In the genomic region with DNA sequence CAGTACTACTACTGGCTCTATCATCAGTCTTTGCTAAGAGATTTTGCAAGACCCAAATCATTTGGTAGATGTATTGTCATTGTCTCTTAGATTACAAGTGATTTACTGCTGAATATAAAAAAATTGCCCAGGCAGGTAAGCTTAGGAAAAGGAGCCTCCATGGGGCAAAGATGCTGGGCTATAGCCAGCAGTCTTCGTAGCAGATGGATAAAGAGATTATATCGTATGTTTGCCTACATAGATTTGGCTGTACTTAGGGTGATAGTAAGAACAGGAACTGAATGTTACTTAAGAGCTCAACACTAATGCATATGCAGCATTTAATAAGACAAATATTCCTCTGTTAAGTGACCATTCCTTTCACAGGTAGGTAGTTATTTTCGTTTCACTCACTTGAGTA, we compare ENCODE assay signal across 17 cellular contexts. TPM values are rescaled to one million over a fixed set of nuclear protein-coding genes. Genes with fewer than 3 reads are reported as not detected.
A peak's percentile ranks its signal among the peaks of the same experiment; 100 is the strongest.
DNase-seq lines count a peak whose midpoint lies in the region; TF ChIP-seq lines count a peak whose summit lies in the region.
"Had no signal": no experiment of that assay in that cellular context is flagged by ENCODE, and none has a peak within 500 bp of the region (broad histone marks: within the 10 kb centered on the region; RNA-seq: fewer than 3 reads in every experiment).

No MANE protein-coding gene starts in this region.

- no peak for TF ChIP-seq CTCF in WERI-Rb-1 (IDR thresholded peaks at IDR 0.05; ENCODE audit: low read depth, low read length)
- TF ChIP-seq CTCF in chondrocyte (IDR thresholded peaks at IDR 0.05) = no peak

- no peak overlapping the region for H3K4me3 ChIP-seq in WERI-Rb-1 (ENCODE audit: low read depth, low read length)
- H3K4me3 ChIP-seq: BLaER1 treated with 17β-estradiol and CSF1 and Interleukin-3, amounts not matched to agents 10 nM and 100 nM; GM23338 had no signal

- in situ Hi-C loops in G401 (cut with HindIII; ENCODE audit: low sequenced_read_pairs) = no loop called here

- peaks cover 13% of the 10 kb centered on the region for H3K27me3 Mint-ChIP-seq in chondrocyte (ENCODE audit: low read depth)
- H3K27me3 Mint-ChIP-seq: B cell had no signal

- no peaks in the 10 kb centered on the region for H3K27me3 ChIP-seq in WERI-Rb-1 (ENCODE audit: insufficient read depth, low read depth, severe bottlenecking)
- H3K27me3 ChIP-seq: BLaER1 treated with 17β-estradiol and CSF1 and Interleukin-3, amounts not matched to agents 10 nM and 100 nM had no signal

- H3K36me3 Mint-ChIP-seq in chondrocyte (ENCODE audit: low read depth) = peaks cover 6% of the 10 kb centered on the region

- H3K4me3 Mint-ChIP-seq in chondrocyte (ENCODE audit: unreplicated experiment) = no peak overlapping the region
- H3K4me3 Mint-ChIP-seq: B cell; CD4-positive, alpha-beta T cell; GM23338; HFFc6 had no signal

- DNase-seq in D341Med (ENCODE audit: low spot score) = peak; percentile 62
- DNase-seq in DMS 273 treated with DMSO at 0.1 percent for 48 hours (lab: John Stamatoyannopoulos, UW) = peak; percentile 2
- DNase-seq in NCI-H69 (lab: John Stamatoyannopoulos, UW) = peak; percentile 17
- peak; percentile 39 for DNase-seq in WERI-Rb-1
- DNase-seq in stimulated activated CD4-positive, alpha-beta T cell treated with anti-CD3 and anti-CD28 coated beads, Interleukin-4, amount 100 ng/mL, for 4 hours = no peak
- no peak for DNase-seq in G401 (ENCODE audit: low spot score)
- DNase-seq in chondrocyte (ENCODE audit: low spot score) = no peak
- DNase-seq: CD4-positive, alpha-beta T cell; DMS153; DMS79; GF-D8; H7; HFFc6; KG1 had no signal

- no peak overlapping the region for H3K27ac ChIP-seq in WERI-Rb-1
- H3K27ac ChIP-seq: BLaER1 treated with 17β-estradiol and CSF1 and Interleukin-3, amounts not matched to agents 10 nM and 100 nM had no signal

- H3K27ac Mint-ChIP-seq in chondrocyte (ENCODE audit: unreplicated experiment) = no peak overlapping the region
- H3K27ac Mint-ChIP-seq: B cell; CD4-positive, alpha-beta T cell; GM23338; HFFc6 had no signal

- peaks cover 13% of the 10 kb centered on the region for H3K36me3 ChIP-seq in WERI-Rb-1

- H3K4me1 Mint-ChIP-seq in chondrocyte (ENCODE audit: low read depth) = peaks cover 8% of the 10 kb centered on the region
- H3K4me1 Mint-ChIP-seq: B cell had no signal

- no peaks in the 10 kb centered on the region for H3K9me3 Mint-ChIP-seq in chondrocyte (ENCODE audit: low read depth)
- H3K9me3 Mint-ChIP-seq: CD4-positive, alpha-beta T cell; GM23338; HFFc6 had no signal

- no peaks in the 10 kb centered on the region for H3K9me3 ChIP-seq in WERI-Rb-1 (ENCODE audit: severe bottlenecking)
- H3K9me3 ChIP-seq: BLaER1 treated with 17β-estradiol and CSF1 and Interleukin-3, amounts not matched to agents 10 nM and 100 nM had no signal

RNA-seq across cellular contexts. Expression of gene PTPRG, which starts 48.9 kb away (rescaled TPM):
- 1.1 and 1.4 TPM in 2 replicates for total RNA-seq in G401 (2014; rRNA removed; shearing (Covaris generic))
- 41.8 to 45.5 TPM (median 44.0 TPM) in 3 replicates for total RNA-seq in chondrocyte

Comparison
In these comparisons a context has a peak if more than half of its experiments do, and no peak if none do; other contexts are left out.
1. DNase-seq: peak in D341Med (single experiment), DMS 273 treated with DMSO at 0.1 percent for 48 hours (single experiment), NCI-H69 (single experiment) and WERI-Rb-1 (single experiment); none in stimulated activated CD4-positive, alpha-beta T cell treated with anti-CD3 and anti-CD28 coated beads, Interleukin-4, amount 100 ng/mL, for 4 hours (0 of 2), G401 (single experiment) and chondrocyte (single experiment).
2. RNA of gene PTPRG, which starts 48.9 kb away (total RNA-seq): 41.8 to 45.5 TPM in chondrocyte; 1.1 to 1.4 TPM in G401; every median in the first group is over 10 times any median in the second.